In genomic region chr14:100274250-100274649, GRCh38 we compare ENCODE assay signal across 1 cellular context.
TF ChIP-seq lines count a peak whose summit lies in the region.

No MANE protein-coding gene starts in this region.

TF ChIP-seq in GM23338, 12 proteins besides CTCF, POLR2A, EP300 and RAD21 (continued from another document):
- TF ChIP-seq, protein P1, sequence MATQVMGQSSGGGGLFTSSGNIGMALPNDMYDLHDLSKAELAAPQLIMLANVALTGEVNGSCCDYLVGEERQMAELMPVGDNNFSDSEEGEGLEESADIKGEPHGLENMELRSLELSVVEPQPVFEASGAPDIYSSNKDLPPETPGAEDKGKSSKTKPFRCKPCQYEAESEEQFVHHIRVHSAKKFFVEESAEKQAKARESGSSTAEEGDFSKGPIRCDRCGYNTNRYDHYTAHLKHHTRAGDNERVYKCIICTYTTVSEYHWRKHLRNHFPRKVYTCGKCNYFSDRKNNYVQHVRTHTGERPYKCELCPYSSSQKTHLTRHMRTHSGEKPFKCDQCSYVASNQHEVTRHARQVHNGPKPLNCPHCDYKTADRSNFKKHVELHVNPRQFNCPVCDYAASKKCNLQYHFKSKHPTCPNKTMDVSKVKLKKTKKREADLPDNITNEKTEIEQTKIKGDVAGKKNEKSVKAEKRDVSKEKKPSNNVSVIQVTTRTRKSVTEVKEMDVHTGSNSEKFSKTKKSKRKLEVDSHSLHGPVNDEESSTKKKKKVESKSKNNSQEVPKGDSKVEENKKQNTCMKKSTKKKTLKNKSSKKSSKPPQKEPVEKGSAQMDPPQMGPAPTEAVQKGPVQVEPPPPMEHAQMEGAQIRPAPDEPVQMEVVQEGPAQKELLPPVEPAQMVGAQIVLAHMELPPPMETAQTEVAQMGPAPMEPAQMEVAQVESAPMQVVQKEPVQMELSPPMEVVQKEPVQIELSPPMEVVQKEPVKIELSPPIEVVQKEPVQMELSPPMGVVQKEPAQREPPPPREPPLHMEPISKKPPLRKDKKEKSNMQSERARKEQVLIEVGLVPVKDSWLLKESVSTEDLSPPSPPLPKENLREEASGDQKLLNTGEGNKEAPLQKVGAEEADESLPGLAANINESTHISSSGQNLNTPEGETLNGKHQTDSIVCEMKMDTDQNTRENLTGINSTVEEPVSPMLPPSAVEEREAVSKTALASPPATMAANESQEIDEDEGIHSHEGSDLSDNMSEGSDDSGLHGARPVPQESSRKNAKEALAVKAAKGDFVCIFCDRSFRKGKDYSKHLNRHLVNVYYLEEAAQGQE (IDR thresholded peaks at IDR 0.05; ENCODE audit: unreplicated experiment) = no peak
- TF ChIP-seq ETS1 (IDR thresholded peaks at IDR 0.05) = no peak
- TF ChIP-seq POLR2AphosphoS5 (IDR thresholded peaks at IDR 0.05; ENCODE audit: low read depth) = no peak
- no peak for TF ChIP-seq STAT1 (IDR thresholded peaks at IDR 0.05; ENCODE audit: unreplicated experiment)
- TF ChIP-seq ZNF331 (CRISPR knock-in tag; IDR thresholded peaks at IDR 0.05; ENCODE audit: low read depth) = no peak
